Comparison of ENCODE assay signal across 12 cellular contexts in the genomic region with DNA sequence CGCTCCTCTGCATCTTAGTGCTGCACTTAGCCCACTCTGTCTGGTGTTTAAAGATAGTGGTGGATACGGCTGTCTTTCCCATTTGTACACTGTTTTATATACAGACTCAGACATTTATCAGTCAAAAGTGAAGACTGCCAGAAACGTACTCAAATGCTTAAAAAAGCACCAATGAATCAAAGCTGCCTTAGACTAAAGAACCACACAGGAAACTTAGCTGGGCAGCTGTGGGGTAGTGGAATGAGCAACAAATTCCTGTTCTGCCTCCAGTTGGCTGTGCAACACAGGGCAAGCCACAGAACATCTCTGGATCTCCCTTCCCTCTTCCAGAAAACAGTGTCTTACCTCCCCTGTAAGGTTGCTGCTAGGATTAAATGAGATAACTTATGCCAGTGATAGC.
DNase-seq lines count a peak whose midpoint lies in the region; ATAC-seq, FAIRE-seq and TF ChIP-seq lines count a peak whose summit lies in the region.
"Had no signal": no experiment of that assay in that cellular context is flagged by ENCODE, and none has a peak within 500 bp of the region (broad histone marks: within the 10 kb centered on the region; RNA-seq: fewer than 3 reads in every experiment).

No MANE protein-coding gene starts in this region.

- CTCF ChIA-PET in activated CD4-positive, alpha-beta T cell treated with anti-CD3 and anti-CD28 coated beads, Interleukin-2, amount 10 ng/mL, durations not matched to agents 7 days and 5 days (lab: Charles Lee): interaction anchor here (1.3 to 1.4 kb wide), 2 partner anchors 9 to 10 kb away, joined by 3 read pairs; no protein-coding TSS in a partner anchor
- CTCF ChIA-PET in GM12878 (lab: Yijun Ruan, JAX): interaction anchor here (0.6 to 1.7 kb wide), 3 partner anchors 22 to 40 kb away, joined by 3 to 4 read pairs (median 3); no protein-coding TSS in a partner anchor

- TF ChIP-seq CTCF in GM12878 (IDR thresholded peaks at IDR 0.05 in 2 of 3, conservative IDR thresholded peaks at IDR 0.05 in 1 of 3; ENCODE audit: control insufficient read depth in 2 of 3, extremely low read depth in 1 of 3, insufficient read depth in 1 of 3, low read depth in 3 of 3, low read length in 3 of 3) (no peak), lower lobe of right lung (IDR thresholded peaks at IDR 0.05) (no peak)

- H4K20me1 ChIP-seq in GM12878 (ENCODE audit: control insufficient read depth, insufficient read depth): no peaks in the 10 kb centered on the region

- peaks cover 37% of the 10 kb centered on the region for H3K4me1 Mint-ChIP-seq in activated CD4-positive, alpha-beta T cell treated with anti-CD3 and anti-CD28 coated beads, Interleukin-2, amount 10 ng/mL, durations not matched to agents 7 days and 5 days

- H3K9me3 ChIP-seq in GM12878 (replicated peaks; ENCODE audit: control insufficient read depth, insufficient read depth, low read length): no peaks in the 10 kb centered on the region
- H3K9me3 ChIP-seq in lower lobe of right lung: no peaks in the 10 kb centered on the region
- H3K9me3 ChIP-seq: upper lobe of left lung had no signal

- H3K4me3 ChIP-seq in GM12878 (no peak overlapping the region), lower lobe of right lung (no peak overlapping the region)
- H3K4me3 ChIP-seq: upper lobe of left lung had no signal

- in situ Hi-C loops in GM12878 (cut with MboI): loop anchor here (10.0 kb wide), 1 partner anchor 1074 kb away; no protein-coding TSS in a partner anchor

- no peak overlapping the region for H3K27ac ChIP-seq in GM12878 (ENCODE audit: control insufficient read depth, insufficient read depth)
- H3K27ac ChIP-seq in lower lobe of right lung: no peak overlapping the region

- no TSS peak for BruUV-seq in GM12878 (replicated peaks; lab: Mats Ljungman, UMichigan)

- H3K79me2 ChIP-seq in GM12878 (ENCODE audit: control insufficient read depth, insufficient read depth, low read length): no peaks in the 10 kb centered on the region

- RAD21 ChIA-PET in GM12878 (lab: Charles Lee; ENCODE audit: unreplicated experiment): interaction anchor here (0.9 to 1.7 kb wide), 2 partner anchors 15 to 30 kb away, joined by 3 read pairs; no protein-coding TSS in a partner anchor

- H3K36me3 ChIP-seq in GM12878 (ENCODE audit: control insufficient read depth in 2 of 2, insufficient read depth in 2 of 2, low read length in 1 of 2) (no peaks in the 10 kb centered on the region), lower lobe of right lung (no peaks in the 10 kb centered on the region)
- H3K36me3 ChIP-seq: upper lobe of left lung had no signal

- no peak for TF ChIP-seq RAD21 in GM12878 (IDR thresholded peaks at IDR 0.05; ENCODE audit: insufficient read depth, low read depth, low read length)

- H3K4me1 ChIP-seq in GM12878 (ENCODE audit: control insufficient read depth, insufficient read depth, low read length) (peaks cover 10% of the 10 kb centered on the region; the same call in 1 of the 2 replicates), lower lobe of right lung (peaks cover 9% of the 10 kb centered on the region)

- TF ChIP-seq POLR2A in GM12878 (IDR thresholded peaks at IDR 0.05; ENCODE audit: low read depth, low read length): no peak

- FAIRE-seq in GM12878 (lab: Jason Lieb, UNC): no peak

- intact Hi-C loops in GM12878 (cut with micrococcal nuclease; ENCODE audit: unreplicated experiment): no loop called here
- intact Hi-C loops in lower lobe of right lung (cut with DNase I): no loop called here

- ATAC-seq in HG02981 (IDR thresholded peaks at IDR 0.05; ENCODE audit: unreplicated experiment): peak; percentile 60
- ATAC-seq in GM12878: peak; percentile 84
- peak; percentile 90 for ATAC-seq in stimulated activated naive CD8-positive, alpha-beta T cell treated with anti-CD3 and anti-CD28 coated beads, Interleukin-15, Interleukin-2, amounts not matched to agents 100 U/mL and 50 U/mL, for 24 hours
- no peak for ATAC-seq in lower lobe of right lung

- H3K9me3 Mint-ChIP-seq in activated CD4-positive, alpha-beta T cell treated with anti-CD3 and anti-CD28 coated beads, Interleukin-2, amount 10 ng/mL, durations not matched to agents 7 days and 5 days: no peaks in the 10 kb centered on the region

- H3K27me3 Mint-ChIP-seq in activated CD4-positive, alpha-beta T cell treated with anti-CD3 and anti-CD28 coated beads, Interleukin-2, amount 10 ng/mL, durations not matched to agents 7 days and 5 days: no peaks in the 10 kb centered on the region

- TF ChIP-seq EP300 in GM12878 (IDR thresholded peaks at IDR 0.05; ENCODE audit: borderline replicate concordance in 1 of 2, control insufficient read depth in 1 of 2, low read depth in 2 of 2, low read length in 2 of 2): no peak

- H3K27me3 ChIP-seq in GM12878 (replicated peaks in 1 of 2; ENCODE audit: control insufficient read depth in 2 of 2, insufficient read depth in 2 of 2, low read length in 1 of 2) (no peaks in the 10 kb centered on the region; a peak in 1 of 4 replicates), lower lobe of right lung (ENCODE audit: low read depth) (no peaks in the 10 kb centered on the region)
- H3K27me3 ChIP-seq: upper lobe of left lung had no signal

- H3K27ac Mint-ChIP-seq in activated CD4-positive, alpha-beta T cell treated with anti-CD3 and anti-CD28 coated beads, Interleukin-2, amount 10 ng/mL, durations not matched to agents 7 days and 5 days: no peak overlapping the region

- DNase-seq in activated CD4-positive, alpha-beta T cell treated with anti-CD3 and anti-CD28 coated beads, Interleukin-2, amount 10 ng/mL, durations not matched to agents 7 days and 5 days: peak; percentile 30
- no peak for DNase-seq in activated CD4-positive, alpha-beta T cell treated with anti-CD3 and anti-CD28 coated beads for 1 hour
- DNase-seq in GM12878 (ENCODE audit: low read depth, low spot score) (peak; percentile 26), SW480 (ENCODE audit: low spot score) (no peak), lower lobe of right lung (no peak), Ammon's horn (ENCODE audit: low spot score) (no peak)
- DNase-seq in stimulated activated naive CD8-positive, alpha-beta T cell treated with anti-CD3 and anti-CD28 coated beads, Interleukin-15, Interleukin-2, amounts not matched to agents 100 U/mL and 50 U/mL, for 24 hours: peak; percentile 40
- DNase-seq: left cardiac atrium, NCI-H1092, NCI-H774, upper lobe of left lung had no signal

- peaks cover 2% of the 10 kb centered on the region for H3K36me3 Mint-ChIP-seq in activated CD4-positive, alpha-beta T cell treated with anti-CD3 and anti-CD28 coated beads, Interleukin-2, amount 10 ng/mL, durations not matched to agents 7 days and 5 days (ENCODE audit: low read depth)

- 19% methylated on average over 3 of the region's 3 CpGs for WGBS in GM12878 (ENCODE audit: insufficient coverage, insufficient replicate concordance, low lambda C conversion rate, missing lambda C conversion rate)

- POLR2A ChIA-PET in activated CD4-positive, alpha-beta T cell treated with anti-CD3 and anti-CD28 coated beads, Interleukin-2, amount 10 ng/mL, durations not matched to agents 7 days and 5 days (lab: Charles Lee): interaction anchor here (0.6 kb wide), 1 partner anchor 9 kb away, joined by 3 read pairs; no protein-coding TSS in a partner anchor
- POLR2A ChIA-PET in GM12878 (lab: Charles Lee): interaction anchor here (1.0 to 1.7 kb wide), 2 partner anchors 16 to 32 kb away, joined by 3 to 4 read pairs; no protein-coding TSS in a partner anchor

- no peak overlapping the region for H2AFZ ChIP-seq in GM12878 (ENCODE audit: control insufficient read depth, low read depth, low read length)

- 0 out of 2 replicates have a peak overlapping the region, but pooled peaks have one; percentile 29 for H3K4me2 ChIP-seq in GM12878 (ENCODE audit: control insufficient read depth, insufficient read depth)

- H3K9ac ChIP-seq in GM12878 (ENCODE audit: control insufficient read depth, insufficient read depth, low read length): no peak overlapping the region

- H3K4me3 Mint-ChIP-seq in activated CD4-positive, alpha-beta T cell treated with anti-CD3 and anti-CD28 coated beads, Interleukin-2, amount 10 ng/mL, durations not matched to agents 7 days and 5 days: no peak overlapping the region

- SMC1A ChIA-PET in GM12878 (lab: Charles Lee; ENCODE audit: uncharacterized antibody, unreplicated experiment): interaction anchor here (0.6 to 2.5 kb wide), 7 partner anchors 9 to 229 kb away, joined by 3 to 9 read pairs (median 3); no protein-coding TSS in a partner anchor

TF ChIP-seq in GM12878, 131 proteins besides CTCF, POLR2A, EP300 and RAD21 (continues in another document):
- TF ChIP-seq EGR1 (IDR thresholded peaks at IDR 0.05; ENCODE audit: borderline replicate concordance in 1 of 2, low read depth in 2 of 2, low read length in 2 of 2) (no peak), EED (IDR thresholded peaks at IDR 0.05; ENCODE audit: low read depth) (0 out of 2 replicates have a peak, but pooled peaks have one; percentile 38), NFIC (IDR thresholded peaks at IDR 0.05; ENCODE audit: low read depth, low read length) (peak; percentile 53; the same call in 1 of the 2 replicates), FOS (IDR thresholded peaks at IDR 0.05; ENCODE audit: borderline replicate concordance, extremely low read depth, insufficient read length) (no peak), CREB1 (IDR thresholded peaks at IDR 0.05; ENCODE audit: low read depth) (no peak), FOXM1 (IDR thresholded peaks at IDR 0.05; ENCODE audit: low read depth, low read length) (0 out of 2 replicates have a peak, but pooled peaks have one; percentile 42), IRF4 (IDR thresholded peaks at IDR 0.05; ENCODE audit: low read depth, low read length) (no peak), IKZF2 (IDR thresholded peaks at IDR 0.05) (no peak), JUNB (IDR thresholded peaks at IDR 0.05) (peak; percentile 53), RFX5 (IDR thresholded peaks at IDR 0.05; ENCODE audit: low read depth, low read length) (no peak), CHD2 (IDR thresholded peaks at IDR 0.05; ENCODE audit: borderline replicate concordance, low read depth, low read length) (no peak), NFXL1 (IDR thresholded peaks at IDR 0.05; ENCODE audit: borderline replicate concordance) (0 out of 2 replicates have a peak, but pooled peaks have one; percentile 36), RCOR1 (conservative IDR thresholded peaks at IDR 0.05; ENCODE audit: low read depth, low read length) (no peak)
- TF ChIP-seq, protein P1, sequence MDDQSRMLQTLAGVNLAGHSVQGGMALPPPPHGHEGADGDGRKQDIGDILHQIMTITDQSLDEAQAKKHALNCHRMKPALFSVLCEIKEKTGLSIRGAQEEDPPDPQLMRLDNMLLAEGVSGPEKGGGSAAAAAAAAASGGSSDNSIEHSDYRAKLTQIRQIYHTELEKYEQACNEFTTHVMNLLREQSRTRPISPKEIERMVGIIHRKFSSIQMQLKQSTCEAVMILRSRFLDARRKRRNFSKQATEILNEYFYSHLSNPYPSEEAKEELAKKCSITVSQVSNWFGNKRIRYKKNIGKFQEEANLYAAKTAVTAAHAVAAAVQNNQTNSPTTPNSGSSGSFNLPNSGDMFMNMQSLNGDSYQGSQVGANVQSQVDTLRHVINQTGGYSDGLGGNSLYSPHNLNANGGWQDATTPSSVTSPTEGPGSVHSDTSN (IDR thresholded peaks at IDR 0.05; ENCODE audit: insufficient replicate concordance, low read depth, low read length): no peak

Comparison
In these comparisons a context has a peak if more than half of its experiments do, and no peak if none do; other contexts are left out.
1. DNase-seq: peak in activated CD4-positive, alpha-beta T cell treated with anti-CD3 and anti-CD28 coated beads, Interleukin-2, amount 10 ng/mL, durations not matched to agents 7 days and 5 days (single experiment), GM12878 (single experiment) and stimulated activated naive CD8-positive, alpha-beta T cell treated with anti-CD3 and anti-CD28 coated beads, Interleukin-15, Interleukin-2, amounts not matched to agents 100 U/mL and 50 U/mL, for 24 hours (single experiment); none in activated CD4-positive, alpha-beta T cell treated with anti-CD3 and anti-CD28 coated beads for 1 hour (single experiment), SW480 (single experiment), lower lobe of right lung (single experiment) and Ammon's horn (single experiment).
2. ATAC-seq: peak in HG02981 (single experiment), GM12878 (single experiment) and stimulated activated naive CD8-positive, alpha-beta T cell treated with anti-CD3 and anti-CD28 coated beads, Interleukin-15, Interleukin-2, amounts not matched to agents 100 U/mL and 50 U/mL, for 24 hours (single experiment); none in lower lobe of right lung (0 of 2).